Comparison of ENCODE assay signal across 14 cellular contexts in genomic region chrX:67585401-67585800, GRCh38. TPM values are rescaled to one million over a fixed set of nuclear protein-coding genes. Genes with fewer than 3 reads are reported as not detected.
DNase-seq lines count a peak whose midpoint lies in the region; ATAC-seq, FAIRE-seq and TF ChIP-seq lines count a peak whose summit lies in the region.
"Had no signal": no experiment of that assay in that cellular context is flagged by ENCODE, and none has a peak within 500 bp of the region (broad histone marks: within the 10 kb centered on the region; RNA-seq: fewer than 3 reads in every experiment).

No MANE protein-coding gene starts in this region.

- H3K9ac ChIP-seq in astrocyte (ENCODE audit: low read length) (no peak overlapping the region), keratinocyte (ENCODE audit: control insufficient read depth, extremely low read depth, insufficient read depth, low read length) (no peak overlapping the region)
- H3K9ac ChIP-seq: BLaER1 treated with 17β-estradiol and CSF1 and Interleukin-3, amounts not matched to agents 10 nM and 100 nM had no signal

- H3K4me1 Mint-ChIP-seq in astrocyte (ENCODE audit: low read depth, unreplicated experiment): peaks cover 2% of the 10 kb centered on the region
- H3K4me1 Mint-ChIP-seq: CD4-positive, CD25-positive, alpha-beta regulatory T cell had no signal

- H3K4me2 ChIP-seq in astrocyte (ENCODE audit: low read length): no peak overlapping the region
- H3K4me2 ChIP-seq in keratinocyte (ENCODE audit: control insufficient read depth, extremely low read depth, insufficient read depth, low read depth, low read length): no peak overlapping the region
- H3K4me2 ChIP-seq: BLaER1 treated with 17β-estradiol and CSF1 and Interleukin-3, amounts not matched to agents 10 nM and 100 nM had no signal

- H3K4me3 Mint-ChIP-seq in astrocyte (ENCODE audit: unreplicated experiment): no peak overlapping the region
- H3K4me3 Mint-ChIP-seq: CD4-positive, CD25-positive, alpha-beta regulatory T cell; HFFc6 had no signal

- H3K79me2 ChIP-seq in astrocyte (ENCODE audit: insufficient read depth, low read length) (no peaks in the 10 kb centered on the region), keratinocyte (ENCODE audit: control insufficient read depth, insufficient read depth, low read length) (no peaks in the 10 kb centered on the region)

- H3K27ac ChIP-seq in 22Rv1 (peak overlapping the region; percentile 98), astrocyte (ENCODE audit: low read depth, low read length) (no peak overlapping the region), keratinocyte (ENCODE audit: control insufficient read depth, insufficient read depth, low read length) (no peak overlapping the region)
- H3K27ac ChIP-seq: BLaER1 treated with 17β-estradiol and CSF1 and Interleukin-3, amounts not matched to agents 10 nM and 100 nM had no signal

- H3K36me3 Mint-ChIP-seq in astrocyte (ENCODE audit: low read depth, unreplicated experiment): no peaks in the 10 kb centered on the region
- H3K36me3 Mint-ChIP-seq: CD4-positive, CD25-positive, alpha-beta regulatory T cell had no signal

- no peak overlapping the region for H2AFZ ChIP-seq in astrocyte (ENCODE audit: low read depth, low read length)
- no peak overlapping the region for H2AFZ ChIP-seq in keratinocyte (ENCODE audit: control insufficient read depth, low read length)

- FAIRE-seq in astrocyte (lab: Jason Lieb, UNC) (peak; percentile 94), keratinocyte (lab: Jason Lieb, UNC) (peak; percentile 34)

- no peak for TF ChIP-seq CTCF in 22Rv1 (IDR thresholded peaks at IDR 0.05)
- TF ChIP-seq CTCF in astrocyte (IDR thresholded peaks at IDR 0.05; ENCODE audit: insufficient read depth, low read depth, low read length): no peak
- no peak for TF ChIP-seq CTCF in keratinocyte (optimal IDR thresholded peaks at IDR 0.05 in 1 of 3, IDR thresholded peaks at IDR 0.05 in 1 of 3, conservative IDR thresholded peaks at IDR 0.05 in 1 of 3; ENCODE audit: extremely low read depth in 1 of 3, insufficient read depth in 2 of 3, low read length in 3 of 3)

- no peaks in the 10 kb centered on the region for H3K27me3 Mint-ChIP-seq in astrocyte (ENCODE audit: low read depth, unreplicated experiment)
- H3K27me3 Mint-ChIP-seq: CD4-positive, CD25-positive, alpha-beta regulatory T cell had no signal

- H4K20me1 ChIP-seq in astrocyte (ENCODE audit: insufficient read depth, low read length): no peaks in the 10 kb centered on the region
- H4K20me1 ChIP-seq in keratinocyte (ENCODE audit: control insufficient read depth, extremely low read depth, insufficient read depth, low read length): no peaks in the 10 kb centered on the region
- H4K20me1 ChIP-seq: BLaER1 treated with 17β-estradiol and CSF1 and Interleukin-3, amounts not matched to agents 10 nM and 100 nM had no signal

- H3K4me3 ChIP-seq in astrocyte (ENCODE audit: insufficient read depth, low read depth, low read length) (no peak overlapping the region), keratinocyte (ENCODE audit: control insufficient read depth in 2 of 3, extremely low read depth in 1 of 3, insufficient read depth in 2 of 3, low read depth in 1 of 3, low read length in 3 of 3) (no peak overlapping the region)
- H3K4me3 ChIP-seq: BLaER1 treated with 17β-estradiol and CSF1 and Interleukin-3, amounts not matched to agents 10 nM and 100 nM had no signal

- H3K27me3 ChIP-seq in astrocyte (ENCODE audit: insufficient read depth, low read length) (no peaks in the 10 kb centered on the region), keratinocyte (ENCODE audit: control insufficient read depth, extremely low read depth, insufficient read depth, low read length) (no peaks in the 10 kb centered on the region)
- H3K27me3 ChIP-seq: BLaER1 treated with 17β-estradiol and CSF1 and Interleukin-3, amounts not matched to agents 10 nM and 100 nM had no signal

- H3K9me3 ChIP-seq in astrocyte (ENCODE audit: insufficient read depth, low read depth, low read length): no peaks in the 10 kb centered on the region
- H3K9me3 ChIP-seq in keratinocyte (ENCODE audit: control insufficient read depth, low read depth, low read length): no peaks in the 10 kb centered on the region
- H3K9me3 ChIP-seq: BLaER1 treated with 17β-estradiol and CSF1 and Interleukin-3, amounts not matched to agents 10 nM and 100 nM had no signal

- no peaks in the 10 kb centered on the region for H3K9me1 ChIP-seq in keratinocyte (ENCODE audit: control insufficient read depth, extremely low read depth, insufficient read depth, low read length)

- no peaks in the 10 kb centered on the region for H3K36me3 ChIP-seq in astrocyte (ENCODE audit: insufficient read depth, low read length)
- H3K36me3 ChIP-seq in keratinocyte (ENCODE audit: control insufficient read depth in 2 of 2, extremely low read depth in 1 of 2, insufficient read depth in 2 of 2, low read length in 2 of 2): no peaks in the 10 kb centered on the region

- DNase-seq in astrocyte (ENCODE audit: low read depth) (no peak), keratinocyte (ENCODE audit: low read depth, low spot score) (no peak), NCI-H345 (lab: John Stamatoyannopoulos, UW) (no peak), NCI-H146 treated with DMSO at 0.1 percent for 48 hours (lab: John Stamatoyannopoulos, UW; ENCODE audit: unreplicated experiment) (no peak)
- DNase-seq: ACHN; CD4-positive, CD25-positive, alpha-beta regulatory T cell; DMS53; GF-D8; HCEC 1CT; HFFc6 had no signal

- ATAC-seq in esophagus mucosa (peak; percentile 48), HG03460 (IDR thresholded peaks at IDR 0.05; ENCODE audit: unreplicated experiment) (no peak)

- H3K27ac Mint-ChIP-seq in astrocyte (ENCODE audit: unreplicated experiment): no peak overlapping the region
- H3K27ac Mint-ChIP-seq: CD4-positive, CD25-positive, alpha-beta regulatory T cell; HFFc6 had no signal

- H3K4me1 ChIP-seq in astrocyte (ENCODE audit: insufficient read depth, low read length) (no peaks in the 10 kb centered on the region), keratinocyte (ENCODE audit: control insufficient read depth, extremely low read depth, insufficient read depth, low read length) (peaks cover 11% of the 10 kb centered on the region)
- H3K4me1 ChIP-seq: BLaER1 treated with 17β-estradiol and CSF1 and Interleukin-3, amounts not matched to agents 10 nM and 100 nM had no signal

- H3K9me3 Mint-ChIP-seq in astrocyte (ENCODE audit: unreplicated experiment): peaks cover 2% of the 10 kb centered on the region
- H3K9me3 Mint-ChIP-seq: HFFc6 had no signal

- dilution Hi-C loops in keratinocyte (cut with MboI; ENCODE audit: extremely low pct_ligation_motif_present, low sequenced_read_pairs): no loop called here

RNA-seq across cellular contexts. Expression of gene AR, which starts 41.6 kb away (rescaled TPM):
- total RNA-seq in astrocyte (8.3 and 9.0 TPM in 2 replicates), esophagus mucosa (0.48 TPM)
- polyA plus RNA-seq in keratinocyte: 0.27 to 0.75 TPM (median 0.47 TPM) in 3 replicates
- 0.05 TPM for polyA plus RNA-seq in keratinocyte (2011; ENCODE audit: low read depth)
- polyA plus RNA-seq in keratinocyte (2011; cell fraction: cytosol; rRNA removed): 0.22 and 0.27 TPM in 2 replicates
- 0.51 and 0.60 TPM in 2 replicates for polyA plus RNA-seq in keratinocyte (2011; cell fraction: nucleus; rRNA removed)
- polyA plus RNA-seq in keratinocyte (2012; ENCODE audit: low replicate concordance): 0.04 and 0.47 TPM in 2 replicates
- polyA minus RNA-seq in keratinocyte: 1.7 to 5.8 TPM (median 2.7 TPM) in 3 replicates
- 1.3 TPM for polyA minus RNA-seq in keratinocyte (2011; cell fraction: cytosol; rRNA and poly(A)+ RNA removed)
- 0.63 and 1.3 TPM in 2 replicates for polyA minus RNA-seq in keratinocyte (2011; cell fraction: nucleus; rRNA and poly(A)+ RNA removed)
